In the genomic region with DNA sequence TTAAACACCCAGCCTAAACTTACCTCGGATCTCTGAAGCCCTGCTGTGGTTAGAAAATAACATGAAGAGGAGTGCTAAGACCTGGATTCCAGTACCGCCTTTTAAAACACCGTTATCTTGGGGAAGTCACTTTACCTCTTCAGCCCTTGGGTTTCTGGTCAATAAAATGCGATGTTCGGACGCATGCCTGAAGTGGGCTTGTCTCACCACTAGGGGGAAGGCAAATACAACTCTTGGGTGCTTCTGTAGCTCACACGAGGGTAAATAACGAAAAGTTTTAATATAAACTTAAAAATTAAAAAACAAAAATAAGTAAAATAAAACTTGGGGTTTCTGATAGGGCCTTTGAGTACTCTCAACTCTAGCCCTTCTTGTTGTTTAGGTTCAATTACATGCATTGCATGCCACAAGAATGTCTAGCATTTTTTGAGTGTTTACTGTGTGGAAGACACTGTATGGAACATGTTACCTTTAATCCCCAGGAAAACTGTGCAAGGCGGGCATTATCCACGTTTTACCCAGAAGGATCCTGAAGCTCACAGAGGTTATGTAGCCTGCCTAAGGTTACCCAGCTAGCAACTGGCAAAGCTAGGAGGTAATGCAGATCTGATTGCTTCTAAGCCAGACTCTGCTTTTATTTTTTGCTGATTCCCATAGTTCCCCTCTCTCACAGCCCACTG, we compare ENCODE assay signal across 8 cellular contexts.
DNase-seq lines count a peak whose midpoint lies in the region; ATAC-seq and TF ChIP-seq lines count a peak whose summit lies in the region.

No MANE protein-coding gene starts in this region.

- peak overlapping the region; percentile 90 for H2BK120ac ChIP-seq in mesenchymal stem cell (ENCODE audit: low read depth, low read length)

- no peak overlapping the region for H3K27ac Mint-ChIP-seq in CD8-positive, alpha-beta T cell
- no peak overlapping the region for H3K27ac Mint-ChIP-seq in activated CD4-positive, alpha-beta memory T cell treated with anti-CD3 and anti-CD28 coated beads for 36 hours

- peak overlapping the region; percentile 82 to 96 for H2BK12ac ChIP-seq in mesenchymal stem cell (ENCODE audit: low read length in 2 of 2)

- H3K4me1 ChIP-seq in CD8-positive, alpha-beta T cell (ENCODE audit: insufficient read depth, low read length) = no peaks in the 10 kb centered on the region
- H3K4me1 ChIP-seq in mesenchymal stem cell (ENCODE audit: control insufficient read depth, insufficient read depth, low read depth, low read length) = peaks cover 5% of the 10 kb centered on the region

- no peaks in the 10 kb centered on the region for H3K9me3 Mint-ChIP-seq in CD8-positive, alpha-beta T cell
- H3K9me3 Mint-ChIP-seq in activated CD4-positive, alpha-beta memory T cell treated with anti-CD3 and anti-CD28 coated beads for 36 hours = no peaks in the 10 kb centered on the region

- peak; percentile 8 to 65 (median 31) for DNase-seq in CD8-positive, alpha-beta T cell
- DNase-seq in NCI-H69 (lab: John Stamatoyannopoulos, UW) (peak; percentile 67), mesenchymal stem cell (peak; percentile 71)
- peak; percentile 66 for DNase-seq in activated CD4-positive, alpha-beta memory T cell treated with anti-CD3 and anti-CD28 coated beads for 36 hours
- DNase-seq in effector CD8-positive, alpha-beta T cell (lab: John Stamatoyannopoulos, UW) = peak; percentile 23
- DNase-seq in stimulated activated CD8-positive, alpha-beta memory T cell treated with anti-CD3 and anti-CD28 coated beads, Interleukin-4, amount 100 ng/mL, for 1 hour (ENCODE audit: low read depth in 2 of 2, low spot score in 1 of 2) = peak; percentile 3 to 18

- peaks cover 2% of the 10 kb centered on the region for H3K27me3 Mint-ChIP-seq in CD8-positive, alpha-beta T cell (ENCODE audit: low read depth)
- no peaks in the 10 kb centered on the region for H3K27me3 Mint-ChIP-seq in activated CD4-positive, alpha-beta memory T cell treated with anti-CD3 and anti-CD28 coated beads for 36 hours

- CTCF ChIA-PET in CD8-positive, alpha-beta T cell (lab: Charles Lee) = interaction anchor here (0.6 to 2.5 kb wide), 25 partner anchors 7 to 1104 kb away, joined by 3 to 19 read pairs (median 4); no protein-coding TSS in a partner anchor
- CTCF ChIA-PET in activated CD4-positive, alpha-beta memory T cell treated with anti-CD3 and anti-CD28 coated beads for 36 hours (lab: Charles Lee) = interaction anchor here (0.7 to 6.7 kb wide), 22 partner anchors 9 to 1104 kb away, joined by 3 to 82 read pairs (median 4); a partner anchor contains a TSS

- peak overlapping the region; percentile 90 for H4K8ac ChIP-seq in mesenchymal stem cell (ENCODE audit: low read length)

- no peak overlapping the region for H3K4me3 ChIP-seq in CD8-positive, alpha-beta T cell (ENCODE audit: low read depth, low read length)
- no peak overlapping the region for H3K4me3 ChIP-seq in mesenchymal stem cell (ENCODE audit: insufficient read depth in 1 of 2, low read depth in 1 of 2, low read length in 2 of 2)

- WGBS in mesenchymal stem cell = 15% methylated on average over 8 of the region's 10 CpGs

- H3K14ac ChIP-seq in mesenchymal stem cell (ENCODE audit: low read length in 2 of 2) = no peak overlapping the region

- peak overlapping the region; percentile 86 for H2AK5ac ChIP-seq in mesenchymal stem cell (ENCODE audit: low read length, severe bottlenecking)

- H3K18ac ChIP-seq in mesenchymal stem cell (ENCODE audit: low read depth in 1 of 2, low read length in 2 of 2) = peak overlapping the region; percentile 40 to 96

- no peaks in the 10 kb centered on the region for H3K9me3 ChIP-seq in CD8-positive, alpha-beta T cell (ENCODE audit: low read length)
- no peaks in the 10 kb centered on the region for H3K9me3 ChIP-seq in mesenchymal stem cell (ENCODE audit: control insufficient read depth, low read length)

- no peaks in the 10 kb centered on the region for H3K36me3 Mint-ChIP-seq in CD8-positive, alpha-beta T cell
- no peaks in the 10 kb centered on the region for H3K36me3 Mint-ChIP-seq in activated CD4-positive, alpha-beta memory T cell treated with anti-CD3 and anti-CD28 coated beads for 36 hours

- peak overlapping the region; percentile 76 for H2BK5ac ChIP-seq in mesenchymal stem cell (ENCODE audit: low read depth, low read length, poor library complexity, severe bottlenecking)

- H3K4me1 Mint-ChIP-seq in CD8-positive, alpha-beta T cell (ENCODE audit: low read depth) = peaks cover 17% of the 10 kb centered on the region
- H3K4me1 Mint-ChIP-seq in activated CD4-positive, alpha-beta memory T cell treated with anti-CD3 and anti-CD28 coated beads for 36 hours (ENCODE audit: low read depth) = peaks cover 10% of the 10 kb centered on the region

- no peaks in the 10 kb centered on the region for H3K27me3 ChIP-seq in CD8-positive, alpha-beta T cell (ENCODE audit: insufficient read depth, low read length)
- no peaks in the 10 kb centered on the region for H3K27me3 ChIP-seq in mesenchymal stem cell (ENCODE audit: control insufficient read depth in 1 of 2, insufficient read depth in 1 of 2, low read length in 2 of 2)

- intact Hi-C loops in CD8-positive, alpha-beta T cell (cut with DNase I, micrococcal nuclease) = loop anchor here (1.0 to 5.0 kb wide), 7 partner anchors 140 to 1104 kb away; no protein-coding TSS in a partner anchor
- intact Hi-C loops in activated CD4-positive, alpha-beta memory T cell treated with anti-CD3 and anti-CD28 coated beads for 36 hours (cut with micrococcal nuclease) = loop anchor here (1.0 to 5.0 kb wide), 5 partner anchors 32 to 1027 kb away; a partner anchor contains a TSS

- POLR2A ChIA-PET in CD8-positive, alpha-beta T cell (lab: Charles Lee) = no interaction called here
- POLR2A ChIA-PET in activated CD4-positive, alpha-beta memory T cell treated with anti-CD3 and anti-CD28 coated beads for 36 hours (lab: Charles Lee) = no interaction called here

- no peaks in the 10 kb centered on the region for H3K36me3 ChIP-seq in CD8-positive, alpha-beta T cell (ENCODE audit: insufficient read depth, low read length)
- H3K36me3 ChIP-seq in mesenchymal stem cell (ENCODE audit: control insufficient read depth in 1 of 2, insufficient read depth in 2 of 2, low read depth in 1 of 2, low read length in 2 of 2) = no peaks in the 10 kb centered on the region

- peak overlapping the region; percentile 3 for H3K9ac ChIP-seq in mesenchymal stem cell (ENCODE audit: low read length)

- H4K91ac ChIP-seq in mesenchymal stem cell (ENCODE audit: low read length) = peak overlapping the region; percentile 85

- H3K4me2 ChIP-seq in mesenchymal stem cell (ENCODE audit: low read length, poor library complexity, severe bottlenecking) = peak overlapping the region; percentile 7

- peak overlapping the region; percentile 46 to 91 for H3K4ac ChIP-seq in mesenchymal stem cell (ENCODE audit: low read depth in 1 of 2, low read length in 2 of 2)

- H3K23ac ChIP-seq in mesenchymal stem cell (ENCODE audit: low read length in 2 of 2) = no peak overlapping the region

- no peak overlapping the region for H3K27ac ChIP-seq in CD8-positive, alpha-beta T cell (ENCODE audit: low read depth, low read length)
- H3K27ac ChIP-seq in mesenchymal stem cell (ENCODE audit: low read length, poor library complexity, severe bottlenecking) = peak overlapping the region; percentile 87

- peak; percentile 87 for TF ChIP-seq CTCF in CD8-positive, alpha-beta T cell (IDR thresholded peaks at IDR 0.05)

- peak; percentile 95 for ATAC-seq in CD8-positive, alpha-beta T cell
- ATAC-seq in GM19351 (IDR thresholded peaks at IDR 0.05; ENCODE audit: unreplicated experiment) (peak; percentile 85), HG03378 (IDR thresholded peaks at IDR 0.05; ENCODE audit: unreplicated experiment) (peak; percentile 96)

- H3K79me1 ChIP-seq in mesenchymal stem cell (replicated peaks; ENCODE audit: low read length, poor library complexity, severe bottlenecking) = no peaks in the 10 kb centered on the region

- no peak overlapping the region for H2BK15ac ChIP-seq in mesenchymal stem cell (ENCODE audit: low read depth, poor library complexity, severe bottlenecking)

- H3K4me3 Mint-ChIP-seq in CD8-positive, alpha-beta T cell = peak overlapping the region; percentile 52
- H3K4me3 Mint-ChIP-seq in activated CD4-positive, alpha-beta memory T cell treated with anti-CD3 and anti-CD28 coated beads for 36 hours = no peak overlapping the region

- no peak overlapping the region for H2AFZ ChIP-seq in mesenchymal stem cell (ENCODE audit: low read depth, low read length)

Comparison
In these comparisons a context has a peak if more than half of its experiments do, and no peak if none do; other contexts are left out.
1. DNase-seq: peak in every context shown above with its lines; median percentile 71 in mesenchymal stem cell; 67 in NCI-H69; 66 in activated CD4-positive, alpha-beta memory T cell treated with anti-CD3 and anti-CD28 coated beads for 36 hours; 31 in CD8-positive, alpha-beta T cell; 23 in effector CD8-positive, alpha-beta T cell; 10 in stimulated activated CD8-positive, alpha-beta memory T cell treated with anti-CD3 and anti-CD28 coated beads, Interleukin-4, amount 100 ng/mL, for 1 hour.